ENCODE assay signal across 10 cellular contexts in the genomic region with DNA sequence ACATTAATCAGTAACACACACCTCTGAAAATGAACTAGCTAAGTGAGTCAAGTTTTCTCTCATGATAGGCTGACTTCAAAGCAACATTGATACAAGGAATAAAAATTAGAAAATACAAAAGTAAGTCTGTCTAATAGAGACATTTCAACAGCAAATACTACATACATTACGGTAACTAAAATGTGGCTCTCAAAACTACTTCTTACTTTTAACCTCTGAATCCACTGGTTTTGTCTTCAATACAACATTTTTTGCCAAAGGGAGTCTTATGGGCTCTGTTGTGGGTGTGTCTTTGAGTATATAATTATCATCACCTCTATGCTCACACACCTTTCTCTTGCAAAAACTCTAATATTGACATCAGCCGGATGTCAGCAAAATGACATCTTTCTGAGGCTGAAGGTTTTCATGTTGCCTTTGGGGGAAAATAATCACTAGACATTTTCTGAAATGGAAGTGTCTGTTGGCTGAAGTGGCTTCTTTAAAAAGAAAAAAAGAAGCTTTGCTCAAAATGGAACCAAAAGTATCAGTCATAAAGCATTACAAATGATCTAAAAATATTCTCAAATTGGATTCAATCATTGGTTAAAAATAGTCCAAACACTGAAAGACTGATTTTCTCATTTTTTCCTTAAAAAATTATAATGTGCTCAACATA. TPM values are rescaled to one million over a fixed set of nuclear protein-coding genes. Genes with fewer than 3 reads are reported as not detected.
A peak's percentile ranks its signal among the peaks of the same experiment; 100 is the strongest.
DNase-seq lines count a peak whose midpoint lies in the region; ATAC-seq and TF ChIP-seq lines count a peak whose summit lies in the region.
"Had no signal": no experiment of that assay in that cellular context is flagged by ENCODE, and none has a peak within 500 bp of the region (broad histone marks: within the 10 kb centered on the region; RNA-seq: fewer than 3 reads in every experiment).

No MANE protein-coding gene starts in this region.

- H3K9me3 ChIP-seq in DND-41 (ENCODE audit: insufficient read depth, low read length, severe bottlenecking) = no peaks in the 10 kb centered on the region
- H3K9me3 ChIP-seq in thyroid gland = no peaks in the 10 kb centered on the region
- H3K9me3 ChIP-seq in MG63 = no peaks in the 10 kb centered on the region

- DNase-seq in DND-41 (no peak), brain microvascular endothelial cell (no peak), AML-193 (lab: John Stamatoyannopoulos, UW) (no peak), thyroid gland (no peak), NCI-H1048 (lab: John Stamatoyannopoulos, UW) (no peak), MG63 (no peak)
- DNase-seq: effector CD8-positive, alpha-beta T cell; NCI-H2171 treated with DMSO at 0.1 percent for 48 hours had no signal

- H4K20me1 ChIP-seq in DND-41 (ENCODE audit: insufficient read depth, low read length) = no peaks in the 10 kb centered on the region

- TF ChIP-seq CTCF in DND-41 (IDR thresholded peaks at IDR 0.05; ENCODE audit: borderline replicate concordance, extremely low read depth, low read length, poor library complexity, severe bottlenecking) = no peak
- no peak for TF ChIP-seq CTCF in brain microvascular endothelial cell (IDR thresholded peaks at IDR 0.05; ENCODE audit: low read depth, low read length, missing control alignments)
- TF ChIP-seq CTCF in thyroid gland (IDR thresholded peaks at IDR 0.05) = no peak

- no peak for TF ChIP-seq POLR2A in thyroid gland (IDR thresholded peaks at IDR 0.05)

- no peak overlapping the region for H3K4me3 ChIP-seq in DND-41 (ENCODE audit: low read depth in 1 of 2, low read length in 2 of 2)
- no peak overlapping the region for H3K4me3 ChIP-seq in brain microvascular endothelial cell (ENCODE audit: low read depth, low read length)
- no peak overlapping the region for H3K4me3 ChIP-seq in thyroid gland (replicated peaks in 1 of 3)
- no peak overlapping the region for H3K4me3 ChIP-seq in MG63

- WGBS in thyroid gland, 2 donors = 92 to 94% methylated on average over 2 of the region's 2 CpGs

- no peak for ATAC-seq in DND-41 (ENCODE audit: insufficient read depth, low read depth)
- ATAC-seq in GM19463 (IDR thresholded peaks at IDR 0.05; ENCODE audit: unreplicated experiment) = peak; percentile 5
- peak; percentile 17 for ATAC-seq in HG03342 (IDR thresholded peaks at IDR 0.05; ENCODE audit: unreplicated experiment)

- intact Hi-C loops in thyroid gland (cut with DNase I) = no loop called here

- no peak overlapping the region for H3K4me2 ChIP-seq in DND-41 (ENCODE audit: insufficient read depth, low read length)

- H3K36me3 ChIP-seq in DND-41 (ENCODE audit: insufficient read depth, low read length) = peaks cover 54% of the 10 kb centered on the region
- H3K36me3 ChIP-seq in brain microvascular endothelial cell (replicated peaks) = peaks cover 9% of the 10 kb centered on the region
- no peaks in the 10 kb centered on the region for H3K36me3 ChIP-seq in thyroid gland
- peaks cover 20% of the 10 kb centered on the region for H3K36me3 ChIP-seq in MG63

- H3K27ac ChIP-seq in DND-41 (ENCODE audit: low read length) (peak overlapping the region; percentile 99), brain microvascular endothelial cell (peak overlapping the region; percentile 46), thyroid gland (no peak overlapping the region)

- no peak overlapping the region for H3K9ac ChIP-seq in DND-41 (ENCODE audit: low read depth, low read length)

- in situ Hi-C loops in brain microvascular endothelial cell (cut with HindIII; ENCODE audit: low pct_ligation_motif_present, low sequenced_read_pairs) = no loop called here

- peaks cover 100% of the 10 kb centered on the region for H3K79me2 ChIP-seq in DND-41 (ENCODE audit: insufficient read depth, low read length)

- H2AFZ ChIP-seq in DND-41 (ENCODE audit: low read depth, low read length) = no peak overlapping the region

- H3K4me1 ChIP-seq in DND-41 (ENCODE audit: insufficient read depth, low read length) = peaks cover 90% of the 10 kb centered on the region
- H3K4me1 ChIP-seq in thyroid gland = peaks cover 0 to 21% of the 10 kb centered on the region in 2 donors

- H3K27me3 ChIP-seq in DND-41 (ENCODE audit: insufficient read depth, low read length, poor library complexity) = no peaks in the 10 kb centered on the region
- H3K27me3 ChIP-seq in brain microvascular endothelial cell (replicated peaks) = no peaks in the 10 kb centered on the region
- no peaks in the 10 kb centered on the region for H3K27me3 ChIP-seq in thyroid gland
- no peaks in the 10 kb centered on the region for H3K27me3 ChIP-seq in MG63

RNA-seq across cellular contexts. Expression of a gene that starts 41.8 kb away (rescaled TPM):
- 10 to 100 TPM; 28.5 to 33.4 (median 30.4) TPM for total RNA-seq in thyroid gland
- total RNA-seq in MG63 (2014; rRNA removed; shearing (Covaris generic); ENCODE audit: low replicate concordance) = 6.6 and 7.7 TPM in 2 replicates

Comparison
In these comparisons a context has a peak if more than half of its experiments do, and no peak if none do; other contexts are left out.
1. H3K27ac ChIP-seq: peak in DND-41 (single experiment) and brain microvascular endothelial cell (single experiment); none in thyroid gland (0 of 3).